In the genomic region with DNA sequence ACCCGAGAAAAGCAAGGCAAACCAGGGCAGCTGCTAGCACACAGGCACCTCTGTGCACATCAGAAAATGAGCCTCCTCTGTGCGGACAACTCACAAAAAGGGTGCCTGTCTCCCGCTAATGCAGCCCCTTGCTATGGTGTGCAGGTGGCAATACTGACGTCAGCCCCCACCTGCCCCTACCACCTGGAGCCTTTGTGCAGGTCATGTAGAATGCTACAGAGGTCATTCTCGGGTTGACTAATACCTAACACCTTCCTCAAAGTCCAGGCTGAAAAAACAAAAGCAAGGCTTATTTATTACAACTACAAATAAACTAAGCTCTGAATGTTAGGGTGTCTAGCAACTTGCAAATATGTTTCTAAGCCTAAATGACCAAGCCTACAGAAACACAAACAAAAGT, we compare ENCODE assay signal across 12 cellular contexts. TPM values are rescaled to one million over a fixed set of nuclear protein-coding genes. Genes with fewer than 3 reads are reported as not detected.
A peak's percentile ranks its signal among the peaks of the same experiment; 100 is the strongest.
DNase-seq lines count a peak whose midpoint lies in the region; ATAC-seq and TF ChIP-seq lines count a peak whose summit lies in the region.
"Had no signal": no experiment of that assay in that cellular context is flagged by ENCODE, and none has a peak within 500 bp of the region (broad histone marks: within the 10 kb centered on the region; RNA-seq: fewer than 3 reads in every experiment).

No MANE protein-coding gene starts in this region.

- no peaks in the 10 kb centered on the region for H3K9me3 ChIP-seq in upper lobe of right lung

- peak overlapping the region in 4 of 5 donors; percentile 37 to 66 (median 48) for H3K4me3 Mint-ChIP-seq in immature natural killer cell

- peaks cover 2 to 4% (median 4%) of the 10 kb centered on the region in 3 donors for H3K27me3 Mint-ChIP-seq in immature natural killer cell (ENCODE audit: low read depth in 3 of 3)

- DNase-seq in GM12864 (ENCODE audit: low read depth) (no peak), immature natural killer cell (no peak), MV-4-11 (lab: John Stamatoyannopoulos, UW) (no peak), NCI-H1105 (lab: John Stamatoyannopoulos, UW) (no peak), upper lobe of right lung (no peak)
- DNase-seq: activated CD4-positive, alpha-beta T cell treated with anti-CD3 and anti-CD28 coated beads, Interleukin-2, amount 50 U/mL, for 1 hour; COR-L47; foreskin fibroblast had no signal

- peak overlapping the region; percentile 39 for H3K4me3 ChIP-seq in GM12864 (ENCODE audit: low read depth, low read length)
- no peak overlapping the region for H3K4me3 ChIP-seq in upper lobe of right lung
- H3K4me3 ChIP-seq: skin epidermis had no signal

- intact Hi-C loops in upper lobe of right lung (cut with DNase I): no loop called here

- H3K36me3 Mint-ChIP-seq in immature natural killer cell: peaks cover 0 to 6% (median 0%) of the 10 kb centered on the region in 3 donors

- H3K9me3 Mint-ChIP-seq in immature natural killer cell: no peaks in the 10 kb centered on the region

- peaks cover 91 to 99% of the 10 kb centered on the region in 2 donors for H3K4me1 Mint-ChIP-seq in immature natural killer cell

- peak overlapping the region; percentile 62 to 95 (median 83) for H3K27ac Mint-ChIP-seq in immature natural killer cell

- ATAC-seq in GM19463 (IDR thresholded peaks at IDR 0.05; ENCODE audit: unreplicated experiment): peak; percentile 57
- ATAC-seq in HG03460 (IDR thresholded peaks at IDR 0.05; ENCODE audit: unreplicated experiment): peak; percentile 43
- no peak for ATAC-seq in GM19023 (IDR thresholded peaks at IDR 0.05; ENCODE audit: unreplicated experiment)
- ATAC-seq in upper lobe of right lung: no peak

- no peaks in the 10 kb centered on the region for H3K36me3 ChIP-seq in upper lobe of right lung

- TF ChIP-seq CTCF in GM12864 (IDR thresholded peaks at IDR 0.05; ENCODE audit: low read depth, low read length, missing control alignments) (no peak), upper lobe of right lung (IDR thresholded peaks at IDR 0.05) (no peak)

- H3K4me1 ChIP-seq in upper lobe of right lung: peaks cover 58% of the 10 kb centered on the region

- H3K27me3 ChIP-seq in upper lobe of right lung: no peaks in the 10 kb centered on the region

- H3K27ac ChIP-seq in upper lobe of right lung: no peak overlapping the region
- H3K27ac ChIP-seq: skin epidermis had no signal

RNA-seq across cellular contexts. Expression of gene PIP4K2A, which starts 13.9 kb away (rescaled TPM):
- polyA plus RNA-seq in immature natural killer cell: 100 to 1,000 TPM in 1 of 3 donors, 10 to 100 TPM in 2; 62.9 to 138 (median 80.3) TPM
- total RNA-seq in upper lobe of right lung: 61.2 TPM

Comparison
In these comparisons a context has a peak if more than half of its experiments do, and no peak if none do; other contexts are left out.
1. ATAC-seq: peak in GM19463 (single experiment) and HG03460 (single experiment); none in GM19023 (single experiment) and upper lobe of right lung (single experiment).